ENCODE assay signal across 8 cellular contexts in the genomic region with DNA sequence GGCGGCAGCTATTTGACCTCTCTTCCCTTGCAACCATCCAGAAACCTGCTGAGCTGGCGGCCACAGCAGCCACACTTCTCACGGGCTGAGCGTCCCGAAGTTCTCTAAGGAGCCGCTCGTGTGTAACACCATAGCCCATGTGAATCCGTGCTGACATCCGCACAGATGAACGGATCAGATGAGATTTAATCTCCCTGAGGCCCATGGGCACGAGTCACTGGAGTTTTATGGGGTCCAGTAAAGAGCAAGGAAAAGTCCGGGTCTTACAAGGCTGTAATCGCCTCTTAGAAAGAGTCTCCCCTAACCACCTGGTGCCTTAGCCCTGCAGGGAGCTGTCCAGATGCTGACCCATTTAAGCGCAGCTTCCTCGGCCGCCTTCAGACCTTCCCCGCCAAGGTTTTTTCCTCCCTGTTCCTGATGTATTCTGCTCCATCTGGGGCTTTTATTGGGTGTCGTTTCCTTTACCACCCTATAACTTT. TPM values are rescaled to one million over a fixed set of nuclear protein-coding genes. Genes with fewer than 3 reads are reported as not detected.
A peak's percentile ranks its signal among the peaks of the same experiment; 100 is the strongest.
DNase-seq lines count a peak whose midpoint lies in the region; ATAC-seq, FAIRE-seq and TF ChIP-seq lines count a peak whose summit lies in the region.

No MANE protein-coding gene starts in this region.

- TF ChIP-seq CTCF in GM13977 (IDR thresholded peaks at IDR 0.05; ENCODE audit: extremely low read depth, insufficient read depth, missing control alignments) (no peak), mucosa of descending colon (IDR thresholded peaks at IDR 0.05) (no peak), D721Med (IDR thresholded peaks at IDR 0.05; ENCODE audit: insufficient read depth, missing control alignments) (no peak)

- peak; percentile 70 for ATAC-seq in mucosa of descending colon
- ATAC-seq in GM19324 (IDR thresholded peaks at IDR 0.05; ENCODE audit: low FRiP score, unreplicated experiment) = no peak
- ATAC-seq in HG03457 (IDR thresholded peaks at IDR 0.05; ENCODE audit: unreplicated experiment) = no peak
- ATAC-seq in GM21528 (IDR thresholded peaks at IDR 0.05; ENCODE audit: low FRiP score, unreplicated experiment) = no peak

- H3K4me1 ChIP-seq in mucosa of descending colon (ENCODE audit: low read depth) = no peaks in the 10 kb centered on the region

- intact Hi-C loops in mucosa of descending colon (cut with DNase I, micrococcal nuclease) = no loop called here

- DNase-seq in GM13977 (ENCODE audit: low spot score) (peak; percentile 50), NCI-H524 (lab: John Stamatoyannopoulos, UW) (peak; percentile 85 to 94), ecto neural progenitor cell (ENCODE audit: low spot score) (peak; percentile 80), mucosa of descending colon (peak in 2 of 3 donors; percentile 46 to 57), D721Med (ENCODE audit: insufficient read length, low spot score) (no peak)

- in situ Hi-C loops in GM13977 (cut with MboI; ENCODE audit: low pct_unique_long_range_greater_than_20kb, low sequenced_read_pairs, unreplicated experiment) = no loop called here

- H3K9me3 ChIP-seq in mucosa of descending colon = no peaks in the 10 kb centered on the region

- H3K4me3 ChIP-seq in mucosa of descending colon = no peak overlapping the region

- no peak for FAIRE-seq in D721Med (lab: Jason Lieb, UNC)

- no peaks in the 10 kb centered on the region for H3K36me3 ChIP-seq in mucosa of descending colon (ENCODE audit: low read depth)

RNA-seq across cellular contexts. Expression of gene CACNG5, which starts 5.5 kb away (rescaled TPM):
- under 1 TPM in 1 of 3 donors, not detected in 2; 0.44 TPM for total RNA-seq in mucosa of descending colon
